Comparison of ENCODE assay signal across 33 cellular contexts in genomic region chr14:26860111-26860510, GRCh38.
"Had no signal": no experiment of that assay in that cellular context is flagged by ENCODE, and none has a peak within 500 bp of the region (broad histone marks: within the 10 kb centered on the region; RNA-seq: fewer than 3 reads in every experiment).

No MANE protein-coding gene starts in this region.

- FAIRE-seq: astrocyte, bronchial epithelial cell had no signal

- H3K4me3 ChIP-seq: adrenal gland, ascending aorta, body of pancreas, breast epithelium, cardiac muscle cell had no signal

- ATAC-seq: activated naive CD4-positive, alpha-beta T cell treated with anti-CD3 and anti-CD28 coated beads, Interleukin-2, amount 50 U/mL, for 72 hours; activated naive CD8-positive, alpha-beta T cell treated with anti-CD3 and anti-CD28 coated beads, Interleukin-2, amount 50 U/mL, for 24 hours; activated T-cell treated with anti-CD3 and anti-CD28 coated beads, Interleukin-2, amount 50 U/mL, for 4 hours; activated T-cell treated with anti-CD3 and anti-CD28 coated beads, Interleukin-2, amount 50 U/mL, for 72 hours; activated T-helper 17 cell treated with anti-CD3 and anti-CD28 coated beads, Interleukin-2, amount 50 U/mL, for 72 hours; body of pancreas had no signal

- H3K36me3 ChIP-seq: adrenal gland, ascending aorta, brain microvascular endothelial cell, breast epithelium, cardiac muscle cell had no signal

- H3K27ac ChIP-seq: adrenal gland, ascending aorta, body of pancreas, brain microvascular endothelial cell, breast epithelium, cardiac muscle cell had no signal

- H3K9me3 ChIP-seq: adrenal gland, ascending aorta, body of pancreas, breast epithelium had no signal

- H3K4me1 ChIP-seq: adrenal gland, ascending aorta, breast epithelium had no signal

- H3K27me3 ChIP-seq: adrenal gland, ascending aorta, body of pancreas, brain microvascular endothelial cell, breast epithelium, cardiac muscle cell had no signal

- DNase-seq: activated effector memory CD4-positive, alpha-beta T cell treated with anti-CD3 and anti-CD28 coated beads, Interleukin-2, amount 50 U/mL, for 16 hours; activated effector memory CD4-positive, alpha-beta T cell treated with Interleukin-2 at 50 U/mL for 16 hours; activated gamma-delta T cell; activated gamma-delta T cell treated with Interleukin-2 at 50 U/mL for 16 hours; activated naive CD4-positive, alpha-beta T cell; activated naive CD4-positive, alpha-beta T cell treated with anti-CD3 and anti-CD28 coated beads for 36 hours; activated naive CD4-positive, alpha-beta T cell treated with anti-CD3 and anti-CD28 coated beads, Interleukin-2, amount 10 ng/mL, durations not matched to agents 7 days and 5 days; activated naive CD4-positive, alpha-beta T cell treated with anti-CD3 and anti-CD28 coated beads, Interleukin-2, amount 50 U/mL, for 16 hours; activated naive CD4-positive, alpha-beta T cell treated with Interleukin-2 at 50 U/mL for 16 hours; activated naive CD8-positive, alpha-beta T cell treated with anti-CD3 and anti-CD28 coated beads for 36 hours; activated naive CD8-positive, alpha-beta T cell treated with anti-CD3 and anti-CD28 coated beads, Interleukin-2, amount 10 ng/mL, durations not matched to agents 7 days and 5 days; activated naive CD8-positive, alpha-beta T cell treated with anti-CD3 and anti-CD28 coated beads, Interleukin-2, amount 50 U/mL, for 24 hours; activated T-cell treated with anti-CD3 and anti-CD28 coated beads, Interleukin-2, amount 50 U/mL, for 24 hours; activated T-cell treated with anti-CD3 and anti-CD28 coated beads, Interleukin-2, amount 50 U/mL, for 4 hours; activated T-cell treated with anti-CD3 and anti-CD28 coated beads, Interleukin-2, amount 50 U/mL, for 48 hours; activated T-cell treated with anti-CD3 and anti-CD28 coated beads, Interleukin-2, amount 50 U/mL, for 72 hours; adrenal gland; amniotic stem cell; amygdala; anterior cingulate cortex; aorta; body of pancreas; brain microvascular endothelial cell; caudate nucleus; central memory CD4-positive, alpha-beta T cell; cerebellar nuclear complex had no signal
